In the genomic region with DNA sequence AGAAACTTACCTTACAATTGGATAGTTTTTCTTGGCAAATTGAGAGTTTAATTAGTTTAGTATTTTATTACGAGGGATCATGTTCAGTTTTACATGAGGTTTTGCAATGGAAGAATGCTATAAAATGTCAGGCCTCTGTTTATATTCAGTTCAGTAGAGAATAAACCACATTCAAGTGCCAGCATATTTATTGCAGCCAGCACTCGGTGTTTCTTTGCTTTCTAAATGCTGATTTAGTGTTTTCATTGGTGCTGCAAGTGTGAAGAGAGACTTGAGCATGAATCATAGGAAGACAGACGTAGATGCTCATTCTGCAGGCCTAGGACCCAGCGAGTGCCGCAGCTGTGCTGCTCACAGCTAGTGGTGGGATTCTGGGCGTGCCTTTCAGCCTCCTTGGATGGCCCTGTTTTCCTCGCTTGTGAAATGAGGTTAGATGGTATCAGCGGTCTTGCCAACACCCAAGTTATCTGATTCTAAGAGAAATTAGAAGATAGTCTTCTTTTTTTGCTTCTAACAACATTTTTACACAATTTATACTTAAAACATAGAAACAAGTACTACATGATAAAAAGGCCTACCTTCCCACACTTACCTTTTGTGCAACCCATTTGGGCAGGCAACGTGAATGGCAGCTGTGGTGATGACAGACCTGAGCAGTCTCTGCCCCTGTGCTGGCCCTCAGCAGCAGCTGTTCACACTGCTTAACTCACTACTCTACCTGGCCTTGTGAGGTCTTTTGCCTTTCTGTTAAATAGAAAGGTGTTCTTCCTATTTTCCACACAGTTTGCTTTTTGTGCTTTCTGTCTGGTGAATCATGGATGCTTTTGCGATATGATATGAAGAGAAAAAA, we compare ENCODE assay signal across 8 cellular contexts. TPM values are rescaled to one million over a fixed set of nuclear protein-coding genes. Genes with fewer than 3 reads are reported as not detected.
A peak's percentile ranks its signal among the peaks of the same experiment; 100 is the strongest.
DNase-seq lines count a peak whose midpoint lies in the region; ATAC-seq, FAIRE-seq and TF ChIP-seq lines count a peak whose summit lies in the region.

No MANE protein-coding gene starts in this region.

- H3K4me1 ChIP-seq in DND-41 (ENCODE audit: insufficient read depth, low read length): peaks cover 97% of the 10 kb centered on the region
- H3K4me1 ChIP-seq in K562 (replicated peaks in 1 of 2; ENCODE audit: control insufficient read depth in 2 of 2, insufficient read depth in 2 of 2, low read length in 2 of 2): peaks cover 47 to 91% of the 10 kb centered on the region in 2 experiments

- POLR2A ChIA-PET in K562 (lab: Yijun Ruan, JAX): interaction anchor here (0.8 kb wide), 1 partner anchor 8 kb away, joined by 5 read pairs; no protein-coding TSS in a partner anchor

- peaks cover 6% of the 10 kb centered on the region for H3K9me1 ChIP-seq in K562 (ENCODE audit: control insufficient read depth, insufficient read depth, low read length)

- H3K9ac ChIP-seq in DND-41 (ENCODE audit: low read depth, low read length): peak overlapping the region; percentile 43
- H3K9ac ChIP-seq in K562 (ENCODE audit: insufficient read depth in 1 of 2, low read depth in 2 of 2, low read length in 2 of 2): peak overlapping the region; percentile 41 to 66; a peak in 3 of 4 replicates

- H3K9me3 ChIP-seq in DND-41 (ENCODE audit: insufficient read depth, low read length, severe bottlenecking) (no peaks in the 10 kb centered on the region), K562 (replicated peaks; ENCODE audit: control insufficient read depth, insufficient read depth, low read depth, low read length) (no peaks in the 10 kb centered on the region)

- BruUV-seq in K562 (replicated peaks; lab: Mats Ljungman, UMichigan): no TSS peak

- no peak for FAIRE-seq in K562 (lab: Jason Lieb, UNC)

- DNase-seq in DND-41 (peak; percentile 89), T-helper 1 cell (peak in 3 of 5 donors; percentile 53 to 83 (median 54)), K562 (ENCODE audit: extremely low read depth in 1 of 4, low spot score in 3 of 4) (peak in 1 of 4 experiments; percentile 59), sciatic nerve (ENCODE audit: low spot score) (no peak), Kasumi-1 (lab: John Stamatoyannopoulos, UW) (no peak)

- peak; percentile 97 for ATAC-seq in DND-41 (ENCODE audit: insufficient read depth, low read depth)
- no peak for ATAC-seq in K562
- ATAC-seq in sciatic nerve: peak; percentile 50
- no peak for ATAC-seq in HG02885 (IDR thresholded peaks at IDR 0.05; ENCODE audit: poor library complexity, unreplicated experiment)
- ATAC-seq in GM18858 (IDR thresholded peaks at IDR 0.05; ENCODE audit: unreplicated experiment): no peak
- ATAC-seq in GM19324 (IDR thresholded peaks at IDR 0.05; ENCODE audit: low FRiP score, unreplicated experiment): no peak

- H4K20me1 ChIP-seq in DND-41 (ENCODE audit: insufficient read depth, low read length) (peaks cover 24% of the 10 kb centered on the region), K562 (replicated peaks; ENCODE audit: control insufficient read depth, insufficient read depth, low read length) (no peaks in the 10 kb centered on the region)

- H2AFZ ChIP-seq in DND-41 (ENCODE audit: low read depth, low read length) (no peak overlapping the region), K562 (ENCODE audit: low read depth, low read length) (no peak overlapping the region)

- TF ChIP-seq CTCF in DND-41 (IDR thresholded peaks at IDR 0.05; ENCODE audit: borderline replicate concordance, extremely low read depth, low read length, poor library complexity, severe bottlenecking) (no peak), K562 (IDR thresholded peaks at IDR 0.05 in 2 of 3, conservative IDR thresholded peaks at IDR 0.05 in 1 of 3; ENCODE audit: insufficient read depth in 2 of 3, low read depth in 1 of 3, low read length in 3 of 3) (no peak)

- H3K79me2 ChIP-seq in DND-41 (ENCODE audit: insufficient read depth, low read length) (peaks cover 94% of the 10 kb centered on the region), K562 (ENCODE audit: control insufficient read depth, insufficient read depth, low read length) (peaks cover 90% of the 10 kb centered on the region)

- TF ChIP-seq RAD21 in K562 (CRISPR knock-in tag; conservative IDR thresholded peaks at IDR 0.05 in 1 of 2, IDR thresholded peaks at IDR 0.05 in 1 of 2): 0 out of 4 replicates have a peak, but pooled peaks of 1 of the 2 experiments have one; percentile 3

- TF ChIP-seq POLR2A in K562 (conservative IDR thresholded peaks at IDR 0.05): no peak

- H3K27ac ChIP-seq in DND-41 (ENCODE audit: low read length) (peak overlapping the region; percentile 74), K562 (ENCODE audit: extremely low read depth, low read depth, low read length) (peak overlapping the region; percentile 86)

- in situ Hi-C loops in K562 (cut with MboI): no loop called here

- H3K4me2 ChIP-seq in DND-41 (ENCODE audit: insufficient read depth, low read length): peak overlapping the region; percentile 54
- H3K4me2 ChIP-seq in K562 (ENCODE audit: insufficient read depth, low read length): peak overlapping the region; percentile 66

- intact Hi-C loops in K562 (cut with micrococcal nuclease): no loop called here
- intact Hi-C loops in sciatic nerve (cut with DNase I): no loop called here

- CTCF ChIA-PET in K562 (lab: Yijun Ruan, JAX; ENCODE audit: low intra/inter-chr PET ratio): no interaction called here

- no peak for TF ChIP-seq EP300 in K562 (IDR thresholded peaks at IDR 0.05; ENCODE audit: low read length)

- peak overlapping the region in 1 of 2 experiments; percentile 31; a peak in 2 of 4 replicates for H3K4me3 ChIP-seq in DND-41 (ENCODE audit: low read depth in 1 of 2, low read length in 2 of 2)
- no peak overlapping the region for H3K4me3 ChIP-seq in K562

- H3K27me3 ChIP-seq in DND-41 (ENCODE audit: insufficient read depth, low read length, poor library complexity) (no peaks in the 10 kb centered on the region), K562 (ENCODE audit: control insufficient read depth in 2 of 2, insufficient read depth in 2 of 2, low read length in 2 of 2) (no peaks in the 10 kb centered on the region)

- 46% methylated on average over 10 of the region's 10 CpGs for WGBS in K562 (ENCODE audit: insufficient coverage, low coverage, missing lambda C conversion rate)

- H3K36me3 ChIP-seq in DND-41 (ENCODE audit: insufficient read depth, low read length): peaks cover 24% of the 10 kb centered on the region
- peaks cover 11% of the 10 kb centered on the region for H3K36me3 ChIP-seq in K562 (ENCODE audit: control insufficient read depth, insufficient read depth, low read length)

TF ChIP-seq in K562, 482 proteins besides CTCF, POLR2A, EP300 and RAD21 (continues in another document):
- TF ChIP-seq FOXJ3 (CRISPR knock-in tag; IDR thresholded peaks at IDR 0.05) (no peak), ZKSCAN1 (IDR thresholded peaks at IDR 0.05; ENCODE audit: low read depth, low read length) (no peak), MEIS2 (IDR thresholded peaks at IDR 0.05; ENCODE audit: partially characterized antibody) (peak; percentile 43), MAFG (tag; conservative IDR thresholded peaks at IDR 0.05) (peak; percentile 48; the same call in 1 of the 2 replicates), EWSR1 (IDR thresholded peaks at IDR 0.05; ENCODE audit: borderline replicate concordance, low read depth, partially characterized antibody) (no peak), U2AF1 (optimal IDR thresholded peaks at IDR 0.05; ENCODE audit: low read depth, low read length) (no peak)
- TF ChIP-seq, protein P1, sequence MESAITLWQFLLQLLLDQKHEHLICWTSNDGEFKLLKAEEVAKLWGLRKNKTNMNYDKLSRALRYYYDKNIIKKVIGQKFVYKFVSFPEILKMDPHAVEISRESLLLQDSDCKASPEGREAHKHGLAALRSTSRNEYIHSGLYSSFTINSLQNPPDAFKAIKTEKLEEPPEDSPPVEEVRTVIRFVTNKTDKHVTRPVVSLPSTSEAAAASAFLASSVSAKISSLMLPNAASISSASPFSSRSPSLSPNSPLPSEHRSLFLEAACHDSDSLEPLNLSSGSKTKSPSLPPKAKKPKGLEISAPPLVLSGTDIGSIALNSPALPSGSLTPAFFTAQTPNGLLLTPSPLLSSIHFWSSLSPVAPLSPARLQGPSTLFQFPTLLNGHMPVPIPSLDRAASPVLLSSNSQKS (CRISPR knock-in tag; IDR thresholded peaks at IDR 0.05): no peak
- TF ChIP-seq, protein P2, sequence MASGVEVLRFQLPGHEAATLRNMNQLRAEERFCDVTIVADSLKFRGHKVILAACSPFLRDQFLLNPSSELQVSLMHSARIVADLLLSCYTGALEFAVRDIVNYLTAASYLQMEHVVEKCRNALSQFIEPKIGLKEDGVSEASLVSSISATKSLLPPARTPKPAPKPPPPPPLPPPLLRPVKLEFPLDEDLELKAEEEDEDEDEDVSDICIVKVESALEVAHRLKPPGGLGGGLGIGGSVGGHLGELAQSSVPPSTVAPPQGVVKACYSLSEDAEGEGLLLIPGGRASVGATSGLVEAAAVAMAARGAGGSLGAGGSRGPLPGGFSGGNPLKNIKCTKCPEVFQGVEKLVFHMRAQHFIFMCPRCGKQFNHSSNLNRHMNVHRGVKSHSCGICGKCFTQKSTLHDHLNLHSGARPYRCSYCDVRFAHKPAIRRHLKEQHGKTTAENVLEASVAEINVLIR (CRISPR knock-in tag; IDR thresholded peaks at IDR 0.05): no peak

RNA-seq across cellular contexts. Expression of a gene that starts 26.8 kb away (rescaled TPM):
- total RNA-seq in K562 (2011; cell fraction: chromatin; rRNA removed; ENCODE audit: low replicate concordance): 10.6 and 20.5 TPM in 2 replicates
- total RNA-seq in K562 (2011; cell fraction: nucleolus; rRNA removed): 7.8 and 9.0 TPM in 2 replicates
- total RNA-seq in K562 (2011; cell fraction: nucleoplasm; rRNA removed): 12.6 and 24.7 TPM in 2 replicates
- total RNA-seq in K562 (2014; rRNA removed) (42.0 and 46.0 TPM in 2 replicates), K562 (2014; rRNA removed; fragmentation: Illumina TruSeq; extraction: Trizol) (38.5 and 47.4 TPM in 2 replicates), K562 (2015; rRNA removed; fragmentation: Illumina TruSeq; extraction: Trizol) (44.8 and 47.0 TPM in 2 replicates), K562 (2021) (33.6 and 36.7 TPM in 2 replicates), sciatic nerve (14.6 TPM)
- polyA plus RNA-seq in K562 (2011; rRNA removed) (44.6 and 52.2 TPM in 2 replicates), K562 (2014; fragmentation: Illumina TruSeq; extraction: Trizol) (49.3 and 57.3 TPM in 2 replicates), K562 (2014; fragmentation: Nextera tagmentation; extraction: Ambion mirVana) (10 to 100 TPM; 29.9 to 34.3 TPM), K562 (2014; rRNA removed) (35.8 and 47.6 TPM in 2 replicates)
- 35.0 and 41.8 TPM in 2 replicates for polyA plus RNA-seq in K562 (2011; cell fraction: cytosol; rRNA removed)
- polyA plus RNA-seq in K562 (2011; cell fraction: nucleus; rRNA removed): 20.2 and 24.7 TPM in 2 replicates
- polyA plus RNA-seq in K562 (2012): 37.7 and 53.3 TPM in 2 replicates
- polyA minus RNA-seq in K562 (2011; rRNA and poly(A)+ RNA removed): 45.1 and 60.6 TPM in 2 replicates
- polyA minus RNA-seq in K562 (2011; cell fraction: cytosol; rRNA and poly(A)+ RNA removed): 38.1 and 47.6 TPM in 2 replicates
- polyA minus RNA-seq in K562 (2011; cell fraction: nucleus; rRNA and poly(A)+ RNA removed): 9.3 and 20.3 TPM in 2 replicates

Comparison
In these comparisons a context has a peak if more than half of its experiments do, and no peak if none do; other contexts are left out.
1. ATAC-seq: peak in DND-41 (single experiment) and sciatic nerve (single experiment); none in K562 (single experiment), HG02885 (single experiment), GM18858 (single experiment) and GM19324 (single experiment).
2. DNase-seq: peak in DND-41 (single experiment) and T-helper 1 cell (3 of 5); none in sciatic nerve (single experiment) and Kasumi-1 (0 of 2).